Comparison of ENCODE assay signal across 8 cellular contexts in genomic region chr17:4968166-4968915, GRCh38. TPM values are rescaled to one million over a fixed set of nuclear protein-coding genes. Genes with fewer than 3 reads are reported as not detected.
DNase-seq lines count a peak whose midpoint lies in the region; ATAC-seq and TF ChIP-seq lines count a peak whose summit lies in the region.

No MANE protein-coding gene starts in this region.

- TF ChIP-seq CTCF in fibroblast of lung (conservative IDR thresholded peaks at IDR 0.05 in 1 of 2, IDR thresholded peaks at IDR 0.05 in 1 of 2; ENCODE audit: low read depth in 1 of 2, low read length in 2 of 2) = no peak

- H3K4me3 Mint-ChIP-seq in CD8-positive, alpha-beta memory T cell = no peak overlapping the region
- H3K4me3 Mint-ChIP-seq in activated T-helper 1 cell treated with anti-CD3 and anti-CD28 coated beads, Interleukin-12 subunit alpha, Interleukin-12 subunit beta, Interleukin-2, Interleukin-4 antibody, amounts not matched to agents 30 ng/mL and 10 ng/mL and 1 ng/mL, durations not matched to agents 14 hours and 24 hours and 36 hours = no peak overlapping the region

- ATAC-seq in HG02938 (IDR thresholded peaks at IDR 0.05; ENCODE audit: unreplicated experiment) (peak; percentile 1), HG03457 (IDR thresholded peaks at IDR 0.05; ENCODE audit: unreplicated experiment) (no peak)

- peak overlapping the region; percentile 92 for H3K14ac ChIP-seq in trophoblast cell (ENCODE audit: low read length)

- peak overlapping the region; percentile 88 for H3K4ac ChIP-seq in trophoblast cell (ENCODE audit: low read depth, low read length)

- peaks cover 20% of the 10 kb centered on the region for H3K4me1 ChIP-seq in CD8-positive, alpha-beta memory T cell (ENCODE audit: insufficient read depth, low read length)
- H3K4me1 ChIP-seq in fibroblast of lung (ENCODE audit: control insufficient read depth, extremely low read depth, insufficient read depth, low read length) (peaks cover 19% of the 10 kb centered on the region), trophoblast cell (ENCODE audit: control insufficient read depth in 1 of 2, insufficient read depth in 2 of 2, low read length in 2 of 2) (peaks cover 15 to 20% of the 10 kb centered on the region in 2 experiments)

- H3K9ac ChIP-seq in fibroblast of lung (ENCODE audit: insufficient read depth, low read length) (peak overlapping the region; percentile 74), trophoblast cell (ENCODE audit: low read length) (peak overlapping the region; percentile 87)

- WGBS in trophoblast cell (ENCODE audit: extremely low coverage, insufficient coverage, insufficient read length) = no CpG with 5 or more reads among the region's 41 CpGs

- DNase-seq in CD8-positive, alpha-beta memory T cell = peak in 1 of 5 donors; percentile 12
- DNase-seq in activated CD4-positive, alpha-beta T cell treated with anti-CD3 and anti-CD28 coated beads for 48 hours = peak; percentile 60
- DNase-seq in fibroblast of lung (ENCODE audit: low read depth in 2 of 2) (no peak), trophoblast cell (peak in 1 of 2 donors; percentile 54), NCI-H1436 treated with DMSO at 0.1 percent for 48 hours (lab: John Stamatoyannopoulos, UW) (no peak)
- no peak for DNase-seq in activated T-helper 1 cell treated with anti-CD3 and anti-CD28 coated beads, Interleukin-12 subunit alpha, Interleukin-12 subunit beta, Interleukin-2, Interleukin-4 antibody, amounts not matched to agents 30 ng/mL and 10 ng/mL and 1 ng/mL, durations not matched to agents 14 hours and 24 hours and 36 hours (ENCODE audit: low spot score)

- peak overlapping the region; percentile 94 for H4K91ac ChIP-seq in trophoblast cell (ENCODE audit: low read depth, low read length)

- POLR2A ChIA-PET in CD8-positive, alpha-beta memory T cell (lab: Charles Lee) = interaction anchor here (0.7 to 5.2 kb wide), 10 partner anchors 18 to 825 kb away, joined by 3 to 187 read pairs (median 8); partner anchors contain the start of genes C17orf107, CYB5D2, ENO3 and GP1BA

- intact Hi-C loops in activated T-helper 1 cell treated with anti-CD3 and anti-CD28 coated beads, Interleukin-12 subunit alpha, Interleukin-12 subunit beta, Interleukin-2, Interleukin-4 antibody, amounts not matched to agents 30 ng/mL and 10 ng/mL and 1 ng/mL, durations not matched to agents 14 hours and 24 hours and 36 hours (cut with micrococcal nuclease) = loop anchor here (5.0 to 10.0 kb wide), 2 partner anchors 314 to 1074 kb away; partner anchors contain the start of genes CAMKK1 and RABEP1

- H3K27me3 ChIP-seq in CD8-positive, alpha-beta memory T cell (ENCODE audit: insufficient read depth, low read length, poor library complexity, severe bottlenecking) = no peaks in the 10 kb centered on the region
- H3K27me3 ChIP-seq in fibroblast of lung (ENCODE audit: control insufficient read depth, insufficient read depth, low read length) = no peaks in the 10 kb centered on the region
- H3K27me3 ChIP-seq in trophoblast cell (ENCODE audit: insufficient read depth, low read length) = no peaks in the 10 kb centered on the region

- peak overlapping the region; percentile 94 for H2AK5ac ChIP-seq in trophoblast cell (ENCODE audit: low read length)

- H4K8ac ChIP-seq in trophoblast cell (ENCODE audit: low read depth, low read length) = peak overlapping the region; percentile 85

- no peaks in the 10 kb centered on the region for H4K20me1 ChIP-seq in fibroblast of lung (ENCODE audit: control insufficient read depth, extremely low read depth, insufficient read depth, low read length)

- CTCF ChIA-PET in CD8-positive, alpha-beta memory T cell (lab: Charles Lee) = interaction anchor here (1.0 to 5.1 kb wide), 18 partner anchors 12 to 265 kb away, joined by 3 to 34 read pairs (median 9); partner anchors contain the start of genes CAMTA2, CHRNE, ENO3 and INCA1

- H3K4me3 ChIP-seq in CD8-positive, alpha-beta memory T cell (ENCODE audit: low read length) = peak overlapping the region; percentile 100
- peak overlapping the region; percentile 15 to 87 (median 57) for H3K4me3 ChIP-seq in fibroblast of lung (replicated peaks in 1 of 4; ENCODE audit: control extremely low read depth in 1 of 4, insufficient read depth in 1 of 4, low read depth in 3 of 4, low read length in 4 of 4)
- H3K4me3 ChIP-seq in trophoblast cell (ENCODE audit: low read depth, low read length) = peak overlapping the region; percentile 79

- H2AFZ ChIP-seq in fibroblast of lung (ENCODE audit: low read length) = no peak overlapping the region
- H2AFZ ChIP-seq in trophoblast cell (ENCODE audit: insufficient read depth, low read length, poor library complexity) = peak overlapping the region; percentile 77

- H4K12ac ChIP-seq in trophoblast cell (ENCODE audit: low read depth, low read length) = peak overlapping the region; percentile 85

- H3K27ac ChIP-seq in CD8-positive, alpha-beta memory T cell (ENCODE audit: low read depth, low read length) = peak overlapping the region; percentile 59
- H3K27ac ChIP-seq in fibroblast of lung (ENCODE audit: insufficient read depth, low read length) (peak overlapping the region; percentile 97), trophoblast cell (ENCODE audit: low read depth, low read length) (peak overlapping the region; percentile 96)

- no peaks in the 10 kb centered on the region for H3K9me3 ChIP-seq in CD8-positive, alpha-beta memory T cell (ENCODE audit: low read length)
- no peaks in the 10 kb centered on the region for H3K9me3 ChIP-seq in fibroblast of lung (ENCODE audit: control insufficient read depth, insufficient read depth, low read depth, low read length)
- H3K9me3 ChIP-seq in trophoblast cell (ENCODE audit: insufficient read depth, low read depth, low read length) = no peaks in the 10 kb centered on the region

- H3K18ac ChIP-seq in trophoblast cell (ENCODE audit: low read length) = peak overlapping the region; percentile 90

- H2BK5ac ChIP-seq in trophoblast cell (ENCODE audit: low read depth, low read length, poor library complexity) = peak overlapping the region; percentile 86

- peak overlapping the region; percentile 26 for H2BK12ac ChIP-seq in trophoblast cell (ENCODE audit: low read length)

- peak overlapping the region; percentile 55 for H2BK120ac ChIP-seq in trophoblast cell (ENCODE audit: insufficient read depth, low read length, poor library complexity)

- peaks cover 27% of the 10 kb centered on the region for H3K79me1 ChIP-seq in trophoblast cell (ENCODE audit: low read length)

- H3K27me3 Mint-ChIP-seq in CD8-positive, alpha-beta memory T cell = no peaks in the 10 kb centered on the region
- H3K27me3 Mint-ChIP-seq in activated T-helper 1 cell treated with anti-CD3 and anti-CD28 coated beads, Interleukin-12 subunit alpha, Interleukin-12 subunit beta, Interleukin-2, Interleukin-4 antibody, amounts not matched to agents 30 ng/mL and 10 ng/mL and 1 ng/mL, durations not matched to agents 14 hours and 24 hours and 36 hours (ENCODE audit: insufficient read depth) = no peaks in the 10 kb centered on the region

- peaks cover 16 to 20% (median 17%) of the 10 kb centered on the region in 3 donors for H3K4me1 Mint-ChIP-seq in CD8-positive, alpha-beta memory T cell
- H3K4me1 Mint-ChIP-seq in activated T-helper 1 cell treated with anti-CD3 and anti-CD28 coated beads, Interleukin-12 subunit alpha, Interleukin-12 subunit beta, Interleukin-2, Interleukin-4 antibody, amounts not matched to agents 30 ng/mL and 10 ng/mL and 1 ng/mL, durations not matched to agents 14 hours and 24 hours and 36 hours (ENCODE audit: low read depth) = peaks cover 40% of the 10 kb centered on the region

- H3K79me2 ChIP-seq in fibroblast of lung (ENCODE audit: control insufficient read depth, insufficient read depth, low read length) = peaks cover 15% of the 10 kb centered on the region
- H3K79me2 ChIP-seq in trophoblast cell (ENCODE audit: control insufficient read depth, insufficient read depth, low read length, poor library complexity) = peaks cover 19% of the 10 kb centered on the region

- H3K4me2 ChIP-seq in fibroblast of lung (ENCODE audit: extremely low read depth, insufficient read depth, low read length) (peak overlapping the region; percentile 83), trophoblast cell (ENCODE audit: low read length) (peak overlapping the region; percentile 67)

- H3K23ac ChIP-seq in trophoblast cell (ENCODE audit: low read length) = no peak overlapping the region

- no peaks in the 10 kb centered on the region for H3K9me3 Mint-ChIP-seq in CD8-positive, alpha-beta memory T cell
- H3K9me3 Mint-ChIP-seq in activated T-helper 1 cell treated with anti-CD3 and anti-CD28 coated beads, Interleukin-12 subunit alpha, Interleukin-12 subunit beta, Interleukin-2, Interleukin-4 antibody, amounts not matched to agents 30 ng/mL and 10 ng/mL and 1 ng/mL, durations not matched to agents 14 hours and 24 hours and 36 hours = no peaks in the 10 kb centered on the region

- H3K27ac Mint-ChIP-seq in CD8-positive, alpha-beta memory T cell = peak overlapping the region in 1 of 8 donors; percentile 93
- H3K27ac Mint-ChIP-seq in activated T-helper 1 cell treated with anti-CD3 and anti-CD28 coated beads, Interleukin-12 subunit alpha, Interleukin-12 subunit beta, Interleukin-2, Interleukin-4 antibody, amounts not matched to agents 30 ng/mL and 10 ng/mL and 1 ng/mL, durations not matched to agents 14 hours and 24 hours and 36 hours = no peak overlapping the region

- peaks cover 10% of the 10 kb centered on the region for H3K36me3 ChIP-seq in CD8-positive, alpha-beta memory T cell (ENCODE audit: insufficient read depth, low read length)
- peaks cover 8% of the 10 kb centered on the region for H3K36me3 ChIP-seq in fibroblast of lung (ENCODE audit: control insufficient read depth, insufficient read depth, low read length)
- peaks cover 19 to 26% of the 10 kb centered on the region in 2 experiments for H3K36me3 ChIP-seq in trophoblast cell (ENCODE audit: control insufficient read depth in 1 of 2, insufficient read depth in 2 of 2, low read length in 2 of 2)

- peaks cover 0 to 46% (median 3%) of the 10 kb centered on the region in 3 donors for H3K36me3 Mint-ChIP-seq in CD8-positive, alpha-beta memory T cell
- peaks cover 38% of the 10 kb centered on the region for H3K36me3 Mint-ChIP-seq in activated T-helper 1 cell treated with anti-CD3 and anti-CD28 coated beads, Interleukin-12 subunit alpha, Interleukin-12 subunit beta, Interleukin-2, Interleukin-4 antibody, amounts not matched to agents 30 ng/mL and 10 ng/mL and 1 ng/mL, durations not matched to agents 14 hours and 24 hours and 36 hours (ENCODE audit: low read depth)

RNA-seq across cellular contexts. Expression of gene SPAG7, which starts 0.7 kb away (rescaled TPM):
- 10 to 100 TPM; 63.4 to 64.2 TPM for total RNA-seq in CD8-positive, alpha-beta memory T cell
- 112 TPM for polyA plus RNA-seq in CD8-positive, alpha-beta memory T cell
- 42.9 and 62.8 TPM in 2 replicates for total RNA-seq in fibroblast of lung
- 80.8 and 83.0 TPM in 2 replicates for polyA plus RNA-seq in fibroblast of lung
- 71.3 and 76.9 TPM in 2 replicates for polyA plus RNA-seq in fibroblast of lung (2012)
- polyA minus RNA-seq in fibroblast of lung (ENCODE audit: low replicate concordance) = 15.0 and 20.9 TPM in 2 replicates
- 59.1 and 62.6 TPM in 2 replicates for polyA plus RNA-seq in trophoblast cell (2013)
- 66.5 and 69.5 TPM in 2 replicates for total RNA-seq in activated T-helper 1 cell treated with anti-CD3 and anti-CD28 coated beads, Interleukin-12 subunit alpha, Interleukin-12 subunit beta, Interleukin-2, Interleukin-4 antibody, amounts not matched to agents 30 ng/mL and 10 ng/mL and 1 ng/mL, durations not matched to agents 14 hours and 24 hours and 36 hours

RNA-seq across cellular contexts. Expression of gene ENO3, which starts 17.4 kb away (rescaled TPM):
- total RNA-seq in CD8-positive, alpha-beta memory T cell = 10 to 100 TPM; 27.1 to 29.4 TPM
- 1.3 TPM for polyA plus RNA-seq in CD8-positive, alpha-beta memory T cell
- 1.8 and 4.3 TPM in 2 replicates for total RNA-seq in fibroblast of lung
- polyA plus RNA-seq in fibroblast of lung = 2.0 and 2.3 TPM in 2 replicates
- 3.4 and 3.8 TPM in 2 replicates for polyA plus RNA-seq in fibroblast of lung (2012)
- polyA minus RNA-seq in fibroblast of lung (ENCODE audit: low replicate concordance) = 2.3 TPM in 1 of 2 replicates, not detected in the other
- 5.6 and 5.8 TPM in 2 replicates for polyA plus RNA-seq in trophoblast cell (2013)
- 42.5 and 44.5 TPM in 2 replicates for total RNA-seq in activated T-helper 1 cell treated with anti-CD3 and anti-CD28 coated beads, Interleukin-12 subunit alpha, Interleukin-12 subunit beta, Interleukin-2, Interleukin-4 antibody, amounts not matched to agents 30 ng/mL and 10 ng/mL and 1 ng/mL, durations not matched to agents 14 hours and 24 hours and 36 hours

RNA-seq across cellular contexts. Expression of gene CAMTA2, which starts 19.1 kb away (rescaled TPM):
- total RNA-seq in CD8-positive, alpha-beta memory T cell = 10 to 100 TPM; 85.6 to 90.6 TPM
- 19.6 TPM for polyA plus RNA-seq in CD8-positive, alpha-beta memory T cell
- total RNA-seq in fibroblast of lung = 8.5 and 18.3 TPM in 2 replicates
- polyA plus RNA-seq in fibroblast of lung = 12.4 and 16.1 TPM in 2 replicates
- polyA plus RNA-seq in fibroblast of lung (2012) = 28.3 and 34.4 TPM in 2 replicates
- 69.9 and 79.8 TPM in 2 replicates for polyA minus RNA-seq in fibroblast of lung (ENCODE audit: low replicate concordance)
- polyA plus RNA-seq in trophoblast cell (2013) = 38.3 and 39.7 TPM in 2 replicates
- 98.5 and 103 TPM in 2 replicates for total RNA-seq in activated T-helper 1 cell treated with anti-CD3 and anti-CD28 coated beads, Interleukin-12 subunit alpha, Interleukin-12 subunit beta, Interleukin-2, Interleukin-4 antibody, amounts not matched to agents 30 ng/mL and 10 ng/mL and 1 ng/mL, durations not matched to agents 14 hours and 24 hours and 36 hours

RNA-seq across cellular contexts. Expression of gene PFN1, which starts 20.0 kb away (rescaled TPM):
- 1,000 to 10,000 TPM; 1,826 to 1,841 TPM for total RNA-seq in CD8-positive, alpha-beta memory T cell
- polyA plus RNA-seq in CD8-positive, alpha-beta memory T cell = 2,601 TPM
- total RNA-seq in fibroblast of lung = 258 and 422 TPM in 2 replicates
- polyA plus RNA-seq in fibroblast of lung = 870 and 1,199 TPM in 2 replicates
- polyA plus RNA-seq in fibroblast of lung (2012) = 1,472 and 2,070 TPM in 2 replicates
- 622 and 777 TPM in 2 replicates for polyA minus RNA-seq in fibroblast of lung (ENCODE audit: low replicate concordance)
- 1,571 and 1,587 TPM in 2 replicates for polyA plus RNA-seq in trophoblast cell (2013)
- total RNA-seq in activated T-helper 1 cell treated with anti-CD3 and anti-CD28 coated beads, Interleukin-12 subunit alpha, Interleukin-12 subunit beta, Interleukin-2, Interleukin-4 antibody, amounts not matched to agents 30 ng/mL and 10 ng/mL and 1 ng/mL, durations not matched to agents 14 hours and 24 hours and 36 hours = 1,423 and 1,429 TPM in 2 replicates

RNA-seq across cellular contexts. Expression of gene RNF167, which starts 28.3 kb away (rescaled TPM):
- 100 to 1,000 TPM; 187 to 192 TPM for total RNA-seq in CD8-positive, alpha-beta memory T cell
- polyA plus RNA-seq in CD8-positive, alpha-beta memory T cell = 69.0 TPM
- total RNA-seq in fibroblast of lung = 13.6 and 22.8 TPM in 2 replicates
- 52.6 and 83.5 TPM in 2 replicates for polyA plus RNA-seq in fibroblast of lung
- 67.1 and 105 TPM in 2 replicates for polyA plus RNA-seq in fibroblast of lung (2012)
- 97.9 and 127 TPM in 2 replicates for polyA minus RNA-seq in fibroblast of lung (ENCODE audit: low replicate concordance)
- polyA plus RNA-seq in trophoblast cell (2013) = 113 and 122 TPM in 2 replicates
- total RNA-seq in activated T-helper 1 cell treated with anti-CD3 and anti-CD28 coated beads, Interleukin-12 subunit alpha, Interleukin-12 subunit beta, Interleukin-2, Interleukin-4 antibody, amounts not matched to agents 30 ng/mL and 10 ng/mL and 1 ng/mL, durations not matched to agents 14 hours and 24 hours and 36 hours = 138 and 140 TPM in 2 replicates
